In genomic region chr16:70429888-70430666, GRCh38 we compare ENCODE assay signal across 1 cellular context.
A peak's percentile ranks its signal among the peaks of the same experiment; 100 is the strongest.
TF ChIP-seq lines count a peak whose summit lies in the region.

No MANE protein-coding gene starts in this region.

TF ChIP-seq in HepG2, 621 proteins besides CTCF, POLR2A, EP300 and RAD21:
- peak; percentile 68; the same call in 1 of the 2 replicates for TF ChIP-seq ZNF280B (CRISPR knock-in tag; IDR thresholded peaks at IDR 0.05; ENCODE audit: borderline replicate concordance)
- TF ChIP-seq, protein P1, sequence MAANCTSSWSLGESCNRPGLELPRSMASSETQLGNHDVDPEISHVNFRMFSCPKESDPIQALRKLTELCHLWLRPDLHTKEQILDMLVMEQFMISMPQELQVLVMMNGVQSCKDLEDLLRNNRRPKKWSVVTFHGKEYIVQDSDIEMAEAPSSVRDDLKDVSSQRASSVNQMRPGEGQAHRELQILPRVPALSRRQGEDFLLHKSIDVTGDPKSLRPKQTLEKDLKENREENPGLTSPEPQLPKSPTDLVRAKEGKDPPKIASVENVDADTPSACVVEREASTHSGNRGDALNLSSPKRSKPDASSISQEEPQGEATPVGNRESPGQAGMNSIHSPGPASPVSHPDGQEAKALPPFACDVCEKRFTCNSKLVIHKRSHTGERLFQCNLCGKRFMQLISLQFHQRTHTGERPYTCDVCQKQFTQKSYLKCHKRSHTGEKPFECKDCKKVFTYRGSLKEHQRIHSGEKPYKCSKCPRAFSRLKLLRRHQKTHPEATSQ (CRISPR knock-in tag; IDR thresholded peaks at IDR 0.05; ENCODE audit: borderline replicate concordance): no peak
- TF ChIP-seq ZNF768 (CRISPR knock-in tag; IDR thresholded peaks at IDR 0.05): peak; percentile 87
- TF ChIP-seq TBX2 (CRISPR knock-in tag; IDR thresholded peaks at IDR 0.05; ENCODE audit: borderline replicate concordance): 0 out of 2 replicates have a peak, but pooled peaks have one; percentile 26
- TF ChIP-seq ZNF777 (CRISPR knock-in tag; IDR thresholded peaks at IDR 0.05): no peak
- no peak for TF ChIP-seq ZBTB38 (CRISPR knock-in tag; IDR thresholded peaks at IDR 0.05)
- TF ChIP-seq, protein P2, sequence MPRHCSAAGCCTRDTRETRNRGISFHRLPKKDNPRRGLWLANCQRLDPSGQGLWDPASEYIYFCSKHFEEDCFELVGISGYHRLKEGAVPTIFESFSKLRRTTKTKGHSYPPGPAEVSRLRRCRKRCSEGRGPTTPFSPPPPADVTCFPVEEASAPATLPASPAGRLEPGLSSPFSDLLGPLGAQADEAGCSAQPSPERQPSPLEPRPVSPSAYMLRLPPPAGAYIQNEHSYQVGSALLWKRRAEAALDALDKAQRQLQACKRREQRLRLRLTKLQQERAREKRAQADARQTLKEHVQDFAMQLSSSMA (CRISPR knock-in tag; IDR thresholded peaks at IDR 0.05): peak; percentile 83; the same call in 1 of the 2 replicates
- TF ChIP-seq, protein P3, sequence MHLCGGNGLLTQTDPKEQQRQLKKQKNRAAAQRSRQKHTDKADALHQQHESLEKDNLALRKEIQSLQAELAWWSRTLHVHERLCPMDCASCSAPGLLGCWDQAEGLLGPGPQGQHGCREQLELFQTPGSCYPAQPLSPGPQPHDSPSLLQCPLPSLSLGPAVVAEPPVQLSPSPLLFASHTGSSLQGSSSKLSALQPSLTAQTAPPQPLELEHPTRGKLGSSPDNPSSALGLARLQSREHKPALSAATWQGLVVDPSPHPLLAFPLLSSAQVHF (CRISPR knock-in tag; IDR thresholded peaks at IDR 0.05): no peak
- TF ChIP-seq POLR2G (IDR thresholded peaks at IDR 0.05; ENCODE audit: low read depth, low read length): peak; percentile 42; the same call in 1 of the 2 replicates
- no peak for TF ChIP-seq ZFP1 (CRISPR knock-in tag; IDR thresholded peaks at IDR 0.05)
- no peak for TF ChIP-seq MXD1 (CRISPR knock-in tag; IDR thresholded peaks at IDR 0.05)
- 0 out of 2 replicates have a peak, but pooled peaks have one; percentile 10 for TF ChIP-seq PITX1 (CRISPR knock-in tag; IDR thresholded peaks at IDR 0.05)
- TF ChIP-seq NR2F6 (IDR thresholded peaks at IDR 0.05): 0 out of 2 replicates have a peak, but pooled peaks have one; percentile 6
- TF ChIP-seq NR2F6 (CRISPR knock-in tag; IDR thresholded peaks at IDR 0.05): no peak
- TF ChIP-seq, protein P4, sequence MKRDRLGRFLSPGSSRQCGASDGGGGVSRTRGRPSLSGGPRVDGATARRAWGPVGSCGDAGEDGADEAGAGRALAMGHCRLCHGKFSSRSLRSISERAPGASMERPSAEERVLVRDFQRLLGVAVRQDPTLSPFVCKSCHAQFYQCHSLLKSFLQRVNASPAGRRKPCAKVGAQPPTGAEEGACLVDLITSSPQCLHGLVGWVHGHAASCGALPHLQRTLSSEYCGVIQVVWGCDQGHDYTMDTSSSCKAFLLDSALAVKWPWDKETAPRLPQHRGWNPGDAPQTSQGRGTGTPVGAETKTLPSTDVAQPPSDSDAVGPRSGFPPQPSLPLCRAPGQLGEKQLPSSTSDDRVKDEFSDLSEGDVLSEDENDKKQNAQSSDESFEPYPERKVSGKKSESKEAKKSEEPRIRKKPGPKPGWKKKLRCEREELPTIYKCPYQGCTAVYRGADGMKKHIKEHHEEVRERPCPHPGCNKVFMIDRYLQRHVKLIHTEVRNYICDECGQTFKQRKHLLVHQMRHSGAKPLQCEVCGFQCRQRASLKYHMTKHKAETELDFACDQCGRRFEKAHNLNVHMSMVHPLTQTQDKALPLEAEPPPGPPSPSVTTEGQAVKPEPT (CRISPR knock-in tag; IDR thresholded peaks at IDR 0.05; ENCODE audit: low read depth): peak; percentile 63; the same call in 1 of the 2 replicates
- TF ChIP-seq KDM2A (CRISPR knock-in tag; IDR thresholded peaks at IDR 0.05; ENCODE audit: borderline replicate concordance, low read depth): peak; percentile 19; the same call in 1 of the 2 replicates
- TF ChIP-seq MAZ (IDR thresholded peaks at IDR 0.05; ENCODE audit: borderline replicate concordance, low read depth, low read length): no peak
- TF ChIP-seq MAZ (CRISPR knock-in tag; IDR thresholded peaks at IDR 0.05; ENCODE audit: low read depth): 0 out of 2 replicates have a peak, but pooled peaks have one; percentile 39
- TF ChIP-seq RBAK (CRISPR knock-in tag; IDR thresholded peaks at IDR 0.05): no peak
- no peak for TF ChIP-seq TARDBP (CRISPR knock-in tag; IDR thresholded peaks at IDR 0.05)
- TF ChIP-seq FLYWCH1 (CRISPR knock-in tag; IDR thresholded peaks at IDR 0.05): no peak
- TF ChIP-seq ZNF609 (CRISPR knock-in tag; IDR thresholded peaks at IDR 0.05; ENCODE audit: borderline replicate concordance): no peak
- TF ChIP-seq ZNF225 (CRISPR knock-in tag; IDR thresholded peaks at IDR 0.05): no peak
- TF ChIP-seq ZNF747 (CRISPR knock-in tag; IDR thresholded peaks at IDR 0.05; ENCODE audit: borderline replicate concordance): 0 out of 2 replicates have a peak, but pooled peaks have one; percentile 33
- TF ChIP-seq EED (CRISPR knock-in tag; IDR thresholded peaks at IDR 0.05): peak; percentile 66; the same call in 1 of the 2 replicates
- TF ChIP-seq ZNF772 (CRISPR knock-in tag; IDR thresholded peaks at IDR 0.05): 0 out of 2 replicates have a peak, but pooled peaks have one; percentile 40
- peak; percentile 86 for TF ChIP-seq HNRNPL (IDR thresholded peaks at IDR 0.05; ENCODE audit: low read depth, low read length)
- peak; percentile 72 for TF ChIP-seq ZNF687 (CRISPR knock-in tag; IDR thresholded peaks at IDR 0.05)
- 0 out of 2 replicates have a peak, but pooled peaks have one; percentile 21 for TF ChIP-seq ZNF891 (CRISPR knock-in tag; IDR thresholded peaks at IDR 0.05)
- TF ChIP-seq ZMYM3 (CRISPR knock-in tag; IDR thresholded peaks at IDR 0.05): 0 out of 2 replicates have a peak, but pooled peaks have one; percentile 26
- 0 out of 2 replicates have a peak, but pooled peaks have one; percentile 11 for TF ChIP-seq CSRNP1 (CRISPR knock-in tag; IDR thresholded peaks at IDR 0.05)
- 0 out of 2 replicates have a peak, but pooled peaks have one; percentile 14 for TF ChIP-seq FIP1L1 (IDR thresholded peaks at IDR 0.05; ENCODE audit: borderline replicate concordance, insufficient read depth, low read depth, low read length)
- TF ChIP-seq ZNF501 (CRISPR knock-in tag; IDR thresholded peaks at IDR 0.05): peak; percentile 58; the same call in 1 of the 2 replicates
- 0 out of 2 replicates have a peak, but pooled peaks have one; percentile 11 for TF ChIP-seq ZMYM4 (CRISPR knock-in tag; IDR thresholded peaks at IDR 0.05)
- peak; percentile 19; the same call in 1 of the 2 replicates for TF ChIP-seq ZFX (CRISPR knock-in tag; IDR thresholded peaks at IDR 0.05; ENCODE audit: low read depth)
- TF ChIP-seq KDM4B (CRISPR knock-in tag; IDR thresholded peaks at IDR 0.05): no peak
- 0 out of 2 replicates have a peak, but pooled peaks have one; percentile 45 for TF ChIP-seq ZNF788 (CRISPR knock-in tag; IDR thresholded peaks at IDR 0.05; ENCODE audit: borderline replicate concordance)
- 0 out of 2 replicates have a peak, but pooled peaks have one; percentile 8 for TF ChIP-seq HES4 (CRISPR knock-in tag; IDR thresholded peaks at IDR 0.05; ENCODE audit: borderline replicate concordance)
- no peak for TF ChIP-seq HMG20B (CRISPR knock-in tag; conservative IDR thresholded peaks at IDR 0.05)
- TF ChIP-seq BRD4 (CRISPR knock-in tag; IDR thresholded peaks at IDR 0.05): 0 out of 2 replicates have a peak, but pooled peaks have one; percentile 61
